Comparison of ENCODE assay signal across 11 cellular contexts in genomic region chr5:95925939-95926338, GRCh38. TPM values are rescaled to one million over a fixed set of nuclear protein-coding genes. Genes with fewer than 3 reads are reported as not detected.
A peak's percentile ranks its signal among the peaks of the same experiment; 100 is the strongest.
DNase-seq lines count a peak whose midpoint lies in the region; ATAC-seq and TF ChIP-seq lines count a peak whose summit lies in the region.
"Had no signal": no experiment of that assay in that cellular context is flagged by ENCODE, and none has a peak within 500 bp of the region (broad histone marks: within the 10 kb centered on the region; RNA-seq: fewer than 3 reads in every experiment).

No MANE protein-coding gene starts in this region.

- H3K27me3 ChIP-seq in subcutaneous abdominal adipose tissue (ENCODE audit: control insufficient read depth in 5 of 5, insufficient read depth in 4 of 5, low read length in 5 of 5): no peaks in the 10 kb centered on the region

- no peaks in the 10 kb centered on the region for H3K9me3 ChIP-seq in subcutaneous abdominal adipose tissue (ENCODE audit: control insufficient read depth in 5 of 5, low read length in 5 of 5)

- peak overlapping the region; percentile 6 for H3K27ac ChIP-seq in subcutaneous abdominal adipose tissue (ENCODE audit: low read depth, low read length)

- no peak overlapping the region for H3K9ac ChIP-seq in subcutaneous abdominal adipose tissue (ENCODE audit: low read length in 5 of 5)

- H3K4me1 Mint-ChIP-seq in activated naive CD8-positive, alpha-beta T cell treated with anti-CD3 and anti-CD28 coated beads, Interleukin-2, amount 50 U/mL, for 24 hours: peaks cover 38% of the 10 kb centered on the region
- peaks cover 20% of the 10 kb centered on the region for H3K4me1 Mint-ChIP-seq in activated naive CD8-positive, alpha-beta T cell treated with anti-CD3 and anti-CD28 coated beads for 36 hours
- H3K4me1 Mint-ChIP-seq in HFFc6 (ENCODE audit: low read depth): peaks cover 95% of the 10 kb centered on the region

- H3K27ac Mint-ChIP-seq in activated naive CD8-positive, alpha-beta T cell treated with anti-CD3 and anti-CD28 coated beads, Interleukin-2, amount 50 U/mL, for 24 hours: peak overlapping the region; percentile 54
- no peak overlapping the region for H3K27ac Mint-ChIP-seq in activated naive CD8-positive, alpha-beta T cell treated with anti-CD3 and anti-CD28 coated beads for 36 hours
- H3K27ac Mint-ChIP-seq in HFFc6: peak overlapping the region; percentile 65

- H3K9me3 Mint-ChIP-seq in activated naive CD8-positive, alpha-beta T cell treated with anti-CD3 and anti-CD28 coated beads, Interleukin-2, amount 50 U/mL, for 24 hours: no peaks in the 10 kb centered on the region
- H3K9me3 Mint-ChIP-seq in activated naive CD8-positive, alpha-beta T cell treated with anti-CD3 and anti-CD28 coated beads for 36 hours: no peaks in the 10 kb centered on the region
- H3K9me3 Mint-ChIP-seq in HFFc6: peaks cover 5% of the 10 kb centered on the region; the same call in 1 of the 2 replicates
- H3K9me3 Mint-ChIP-seq: type B pancreatic cell had no signal

- H3K36me3 ChIP-seq in subcutaneous abdominal adipose tissue (ENCODE audit: control insufficient read depth in 5 of 5, insufficient read depth in 5 of 5, low read length in 5 of 5): peaks cover 0 to 2% (median 0%) of the 10 kb centered on the region in 5 donors

- H3K4me1 ChIP-seq in subcutaneous abdominal adipose tissue (ENCODE audit: control insufficient read depth in 5 of 5, insufficient read depth in 5 of 5, low read length in 5 of 5): peaks cover 0 to 38% (median 19%) of the 10 kb centered on the region in 5 donors

- no peak for ATAC-seq in activated naive CD8-positive, alpha-beta T cell treated with anti-CD3 and anti-CD28 coated beads, Interleukin-2, amount 50 U/mL, for 24 hours
- ATAC-seq in HG03439 (IDR thresholded peaks at IDR 0.05; ENCODE audit: unreplicated experiment) (peak; percentile 50), Right ventricle myocardium inferior (no peak)

- no peak overlapping the region for H3K4me3 Mint-ChIP-seq in activated naive CD8-positive, alpha-beta T cell treated with anti-CD3 and anti-CD28 coated beads, Interleukin-2, amount 50 U/mL, for 24 hours
- H3K4me3 Mint-ChIP-seq in activated naive CD8-positive, alpha-beta T cell treated with anti-CD3 and anti-CD28 coated beads for 36 hours: no peak overlapping the region
- H3K4me3 Mint-ChIP-seq in HFFc6: peak overlapping the region; percentile 27; the same call in 1 of the 2 replicates
- H3K4me3 Mint-ChIP-seq: type B pancreatic cell had no signal

- TF ChIP-seq CTCF in HFFc6 (IDR thresholded peaks at IDR 0.05): no peak

- no peak for DNase-seq in activated naive CD8-positive, alpha-beta T cell treated with anti-CD3 and anti-CD28 coated beads, Interleukin-2, amount 50 U/mL, for 24 hours
- DNase-seq in activated naive CD8-positive, alpha-beta T cell treated with anti-CD3 and anti-CD28 coated beads for 36 hours: no peak
- DNase-seq in HFFc6 (no peak), NCI-H1417 treated with DMSO at 0.1 percent for 48 hours (lab: John Stamatoyannopoulos, UW) (no peak), Right ventricle myocardium inferior (ENCODE audit: missing footprints) (no peak)
- DNase-seq in effector CD8-positive, alpha-beta T cell (lab: John Stamatoyannopoulos, UW): no peak
- DNase-seq: ACHN, NCI-H510A had no signal

- H3K27me3 Mint-ChIP-seq in activated naive CD8-positive, alpha-beta T cell treated with anti-CD3 and anti-CD28 coated beads, Interleukin-2, amount 50 U/mL, for 24 hours: no peaks in the 10 kb centered on the region
- no peaks in the 10 kb centered on the region for H3K27me3 Mint-ChIP-seq in activated naive CD8-positive, alpha-beta T cell treated with anti-CD3 and anti-CD28 coated beads for 36 hours
- peaks cover 25% of the 10 kb centered on the region for H3K27me3 Mint-ChIP-seq in HFFc6 (ENCODE audit: insufficient read depth)
- H3K27me3 Mint-ChIP-seq: type B pancreatic cell had no signal

- intact Hi-C loops in Right ventricle myocardium inferior (cut with DNase I): no loop called here

- no peak overlapping the region for H3K4me3 ChIP-seq in subcutaneous abdominal adipose tissue (ENCODE audit: low read depth in 1 of 5, low read length in 5 of 5)

- peaks cover 23% of the 10 kb centered on the region for H3K36me3 Mint-ChIP-seq in activated naive CD8-positive, alpha-beta T cell treated with anti-CD3 and anti-CD28 coated beads, Interleukin-2, amount 50 U/mL, for 24 hours (ENCODE audit: low read depth)
- H3K36me3 Mint-ChIP-seq in activated naive CD8-positive, alpha-beta T cell treated with anti-CD3 and anti-CD28 coated beads for 36 hours: peaks cover 9% of the 10 kb centered on the region
- peaks cover 82% of the 10 kb centered on the region for H3K36me3 Mint-ChIP-seq in HFFc6 (ENCODE audit: low read depth)
- H3K36me3 Mint-ChIP-seq: type B pancreatic cell had no signal

RNA-seq across cellular contexts. Expression of gene ELL2, which starts 35.7 kb away (rescaled TPM):
- 10 to 100 TPM; 41.9 to 45.6 TPM for total RNA-seq in activated naive CD8-positive, alpha-beta T cell treated with anti-CD3 and anti-CD28 coated beads for 36 hours
- 100 to 1,000 TPM; 346 to 505 (median 380) TPM for total RNA-seq in HFFc6 (2021; fragmentation: NEBNext Ultra II Directional; extraction: Animal tissue kit (Norgen Biotek cat#: 25700))
- 26.7 TPM for total RNA-seq in Right ventricle myocardium inferior

Comparison
In these comparisons a context has a peak if more than half of its experiments do, and no peak if none do; other contexts are left out.
1. RNA of gene ELL2, which starts 35.7 kb away (total RNA-seq): 346 to 505 TPM in HFFc6; 41.9 to 45.6 TPM in activated naive CD8-positive, alpha-beta T cell treated with anti-CD3 and anti-CD28 coated beads for 36 hours and 26.7 TPM in Right ventricle myocardium inferior (single experiment); every median in the first group is over 4 times any median in the second.